26 cellular contexts compared by ENCODE assay signal in genomic region chr1:237111807-237112206, GRCh38.
"Had no signal": no experiment of that assay in that cellular context is flagged by ENCODE, and none has a peak within 500 bp of the region (broad histone marks: within the 10 kb centered on the region; RNA-seq: fewer than 3 reads in every experiment).

No MANE protein-coding gene starts in this region.

- H3K4me3 ChIP-seq: gastrocnemius medialis, lower lobe of right lung, neural progenitor cell, psoas muscle, testis had no signal

- H3K9ac ChIP-seq: neural progenitor cell, parathyroid adenoma had no signal

- H3K27me3 ChIP-seq: brain microvascular endothelial cell, gastrocnemius medialis, neural progenitor cell, testis had no signal

- H3K4me1 ChIP-seq: gastrocnemius medialis, lower lobe of right lung, parathyroid adenoma, psoas muscle had no signal

- DNase-seq: activated CD4-positive, alpha-beta memory T cell treated with anti-CD3 and anti-CD28 coated beads for 36 hours; activated CD4-positive, alpha-beta T cell treated with anti-CD3 and anti-CD28 coated beads, Interleukin-2, amount 10 ng/mL, durations not matched to agents 24 days and 14 days; activated gamma-delta T cell treated with Interleukin-2 at 50 U/mL for 16 hours; activated naive CD4-positive, alpha-beta T cell treated with anti-CD3 and anti-CD28 coated beads, Interleukin-2, amount 50 U/mL, for 16 hours; activated T-cell treated with anti-CD3 and anti-CD28 coated beads, Interleukin-2, amount 50 U/mL, for 4 hours; amniotic stem cell; brain microvascular endothelial cell; central memory CD4-positive, alpha-beta T cell; gastrocnemius medialis; glutamatergic neuron; hippocampal formation; immature natural killer cell; lower lobe of right lung; mesenchymal stem cell; natural killer cell; occipital lobe; psoas muscle; stimulated activated naive CD4-positive, alpha-beta T cell treated with Interleukin-2 at 50 U/mL for 16 hours; T-helper 9 cell; testis; trophoblast cell had no signal

- ATAC-seq: activated T-cell treated with anti-CD3 and anti-CD28 coated beads, Interleukin-2, amount 50 U/mL, for 4 hours; activated T-helper 17 cell treated with anti-CD3 and anti-CD28 coated beads, Interleukin-2, amount 50 U/mL, for 72 hours; gastrocnemius medialis; lower lobe of right lung; natural killer cell; psoas muscle had no signal

- H3K27ac ChIP-seq: brain microvascular endothelial cell, epithelial cell of prostate, gastrocnemius medialis, lower lobe of right lung, neural progenitor cell, parathyroid adenoma, psoas muscle, testis, VCaP had no signal

- H3K36me3 ChIP-seq: brain microvascular endothelial cell, gastrocnemius medialis, lower lobe of right lung, neural progenitor cell had no signal

- H3K9me3 ChIP-seq: gastrocnemius medialis, lower lobe of right lung, psoas muscle, testis had no signal
